ENCODE assay signal across 9 cellular contexts in genomic region chr11:3237119-3237518, GRCh38. TPM values are rescaled to one million over a fixed set of nuclear protein-coding genes. Genes with fewer than 3 reads are reported as not detected.
"Had no signal": no experiment of that assay in that cellular context is flagged by ENCODE, and none has a peak within 500 bp of the region (broad histone marks: within the 10 kb centered on the region; RNA-seq: fewer than 3 reads in every experiment).

No MANE protein-coding gene starts in this region.

- ATAC-seq: GM12878 had no signal

- FAIRE-seq: G401.6, GM12878, GM12891, GM12892, GM18507, GM19239 had no signal

- DNase-seq: GDM1, GF-D8 had no signal

- H3K4me3 ChIP-seq: GM12878 had no signal

RNA-seq across cellular contexts. Expression of gene MRGPRE, which starts 4.9 kb away (rescaled TPM):
- total RNA-seq: G401 had no signal
- polyA plus RNA-seq: GM12878 had no signal

RNA-seq across cellular contexts. Expression of gene MRGPRG, which starts 18.5 kb away (rescaled TPM):
- total RNA-seq: G401, GM12878 had no signal
- polyA plus RNA-seq: GM12878 had no signal
